Comparison of ENCODE assay signal across 18 cellular contexts in the genomic region with DNA sequence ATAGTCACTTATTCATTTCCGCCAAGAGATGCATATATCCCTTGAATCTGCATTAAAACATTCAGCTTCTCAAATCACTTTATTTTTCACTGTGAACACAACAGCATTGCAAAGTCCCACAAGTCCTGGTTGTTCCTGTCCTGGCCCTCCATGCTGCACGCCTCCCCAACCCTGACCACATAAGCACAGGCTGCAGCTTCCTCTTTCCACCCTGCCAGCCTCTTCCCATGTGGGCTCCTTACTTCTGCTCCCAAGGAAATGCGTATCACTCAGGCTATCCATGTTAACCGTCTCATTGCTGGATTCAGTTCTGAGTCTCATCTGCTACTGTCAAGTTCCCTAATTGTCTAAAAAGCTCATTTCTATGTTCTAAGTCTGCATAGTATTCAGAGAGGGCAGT.
DNase-seq lines count a peak whose midpoint lies in the region; ATAC-seq and TF ChIP-seq lines count a peak whose summit lies in the region.
"Had no signal": no experiment of that assay in that cellular context is flagged by ENCODE, and none has a peak within 500 bp of the region (broad histone marks: within the 10 kb centered on the region; RNA-seq: fewer than 3 reads in every experiment).

No MANE protein-coding gene starts in this region.

- intact Hi-C loops in left lung (cut with DNase I): no loop called here

- peak overlapping the region; percentile 25 for H3K4me3 Mint-ChIP-seq in T-helper 17 cell
- H3K4me3 Mint-ChIP-seq: central memory CD8-positive, alpha-beta T cell; H9 had no signal

- H3K27ac Mint-ChIP-seq in T-helper 17 cell: peak overlapping the region; percentile 3

- H3K27ac ChIP-seq in left lung (no peak overlapping the region), brain microvascular endothelial cell (no peak overlapping the region)
- H3K27ac ChIP-seq: stomach, uterus had no signal

- H3K4me3 ChIP-seq in left lung (no peak overlapping the region), brain microvascular endothelial cell (ENCODE audit: low read depth, low read length) (no peak overlapping the region), foreskin fibroblast (ENCODE audit: low read depth in 1 of 2, low read length in 2 of 2) (no peak overlapping the region)
- H3K4me3 ChIP-seq: stomach, uterus had no signal

- peaks cover 2% of the 10 kb centered on the region for H3K27me3 Mint-ChIP-seq in T-helper 17 cell

- in situ Hi-C loops in brain microvascular endothelial cell (cut with HindIII; ENCODE audit: low pct_ligation_motif_present, low sequenced_read_pairs): no loop called here

- peaks cover 0 to 12% of the 10 kb centered on the region in 2 donors for H3K4me1 ChIP-seq in left lung
- H3K4me1 ChIP-seq: Caco-2, stomach, uterus had no signal

- TF ChIP-seq CTCF in left lung (IDR thresholded peaks at IDR 0.05) (no peak), brain microvascular endothelial cell (IDR thresholded peaks at IDR 0.05; ENCODE audit: low read depth, low read length, missing control alignments) (no peak), foreskin fibroblast (IDR thresholded peaks at IDR 0.05; ENCODE audit: low read depth, low read length) (no peak)

- peaks cover 16% of the 10 kb centered on the region for H3K4me1 Mint-ChIP-seq in T-helper 17 cell
- H3K4me1 Mint-ChIP-seq: central memory CD8-positive, alpha-beta T cell had no signal

- DNase-seq in Ammon's horn (ENCODE audit: low spot score): peak; percentile 70
- DNase-seq in HT1080 (ENCODE audit: low read depth): peak; percentile 28
- DNase-seq in T-helper 17 cell: no peak
- DNase-seq in left lung: peak in 1 of 2 donors; percentile 55
- no peak for DNase-seq in brain microvascular endothelial cell
- no peak for DNase-seq in foreskin fibroblast
- no peak for DNase-seq in cerebellar nuclear complex (lab: John Stamatoyannopoulos, UW)
- DNase-seq: amniotic stem cell; Caco-2; H9; MM.1S; NCI-H2081; stimulated activated CD4-positive, alpha-beta T cell treated with anti-CD3 and anti-CD28 coated beads, Interleukin-15, amount 100 ng/mL, for 24 hours; stomach; uterus had no signal

- no peaks in the 10 kb centered on the region for H3K36me3 Mint-ChIP-seq in T-helper 17 cell (ENCODE audit: low read depth)

- ATAC-seq in T-helper 17 cell: no peak
- ATAC-seq in left lung: peak; percentile 74
- no peak for ATAC-seq in HG03378 (IDR thresholded peaks at IDR 0.05; ENCODE audit: unreplicated experiment)
- ATAC-seq: activated CD4-positive, CD25-positive, alpha-beta regulatory T cell treated with anti-CD3 and anti-CD28 coated beads, Interleukin-2, amount 50 U/mL, for 24 hours had no signal

- H3K9me3 ChIP-seq in T-helper 17 cell (ENCODE audit: control insufficient read depth, low read length, poor library complexity, severe bottlenecking) (no peaks in the 10 kb centered on the region), left lung (no peaks in the 10 kb centered on the region)
- H3K9me3 ChIP-seq: Caco-2, stomach, uterus had no signal

- H3K36me3 ChIP-seq in left lung (no peaks in the 10 kb centered on the region), brain microvascular endothelial cell (replicated peaks) (no peaks in the 10 kb centered on the region)
- H3K36me3 ChIP-seq: stomach, uterus had no signal

- H3K27me3 ChIP-seq in left lung (peaks cover 0 to 6% of the 10 kb centered on the region in 2 donors), brain microvascular endothelial cell (replicated peaks) (no peaks in the 10 kb centered on the region)
- H3K27me3 ChIP-seq: uterus had no signal

Comparison
In these comparisons a context has a peak if more than half of its experiments do, and no peak if none do; other contexts are left out.
1. DNase-seq: peak in Ammon's horn (single experiment) and HT1080 (single experiment); none in T-helper 17 cell (0 of 3), brain microvascular endothelial cell (single experiment), foreskin fibroblast (0 of 2) and cerebellar nuclear complex (0 of 2).